ENCODE assay signal across 10 cellular contexts in genomic region chr2:24883946-24884345, GRCh38. TPM values are rescaled to one million over a fixed set of nuclear protein-coding genes. Genes with fewer than 3 reads are reported as not detected.
DNase-seq lines count a peak whose midpoint lies in the region; ATAC-seq and TF ChIP-seq lines count a peak whose summit lies in the region.
"Had no signal": no experiment of that assay in that cellular context is flagged by ENCODE, and none has a peak within 500 bp of the region (broad histone marks: within the 10 kb centered on the region; RNA-seq: fewer than 3 reads in every experiment).

No MANE protein-coding gene starts in this region.

- H3K9me3 ChIP-seq in CD8-positive, alpha-beta T cell (ENCODE audit: low read length), result no peaks in the 10 kb centered on the region
- H3K9me3 ChIP-seq in OCI-LY3 (ENCODE audit: insufficient read depth, low read length) (no peaks in the 10 kb centered on the region), psoas muscle (no peaks in the 10 kb centered on the region)
- H3K9me3 ChIP-seq: transverse colon had no signal

- peak overlapping the region; percentile 50 for H3K4me2 ChIP-seq in OCI-LY3 (ENCODE audit: low read length)

- peak overlapping the region; percentile 17; the same call in 1 of the 2 replicates for H3K9ac ChIP-seq in OCI-LY3 (ENCODE audit: low read length)

- H3K4me3 ChIP-seq in CD8-positive, alpha-beta T cell (ENCODE audit: low read depth, low read length), result no peak overlapping the region
- peak overlapping the region; percentile 13 for H3K4me3 ChIP-seq in OCI-LY3 (ENCODE audit: low read length)
- no peak overlapping the region for H3K4me3 ChIP-seq in psoas muscle
- H3K4me3 ChIP-seq: transverse colon had no signal

- H3K27me3 ChIP-seq in CD8-positive, alpha-beta T cell (ENCODE audit: insufficient read depth, low read length), result no peaks in the 10 kb centered on the region
- no peaks in the 10 kb centered on the region for H3K27me3 ChIP-seq in OCI-LY3 (ENCODE audit: low read depth, low read length)
- no peaks in the 10 kb centered on the region for H3K27me3 ChIP-seq in psoas muscle (ENCODE audit: insufficient read depth in 3 of 3, low read length in 2 of 3)
- H3K27me3 ChIP-seq: transverse colon had no signal

- intact Hi-C loops in CD8-positive, alpha-beta T cell (cut with DNase I, micrococcal nuclease), result no loop called here
- intact Hi-C loops in psoas muscle (cut with DNase I), result no loop called here

- peaks cover 2% of the 10 kb centered on the region for H3K4me1 Mint-ChIP-seq in CD8-positive, alpha-beta T cell (ENCODE audit: low read depth)

- TF ChIP-seq CTCF in CD8-positive, alpha-beta T cell (IDR thresholded peaks at IDR 0.05), result no peak
- TF ChIP-seq CTCF in OCI-LY3 (IDR thresholded peaks at IDR 0.05; ENCODE audit: low read depth, low read length) (no peak), psoas muscle (IDR thresholded peaks at IDR 0.05) (no peak)

- 33 to 47% (median 34%) methylated on average over 4 of the region's 4 CpGs for WGBS in psoas muscle, 3 donors

- DNase-seq in CD8-positive, alpha-beta T cell, result no peak
- DNase-seq in fibroblast of the conjunctiva (ENCODE audit: low read depth), result peak; percentile 40
- no peak for DNase-seq in psoas muscle
- DNase-seq in NCI-H524 (lab: John Stamatoyannopoulos, UW), result no peak
- no peak for DNase-seq in HK-2 (ENCODE audit: unreplicated experiment)
- DNase-seq: NCI-H2029 treated with DMSO at 0.1 percent for 48 hours, PC-3, transverse colon had no signal

- no peaks in the 10 kb centered on the region for H3K9me3 Mint-ChIP-seq in CD8-positive, alpha-beta T cell

- no peaks in the 10 kb centered on the region for H3K4me1 ChIP-seq in CD8-positive, alpha-beta T cell (ENCODE audit: insufficient read depth, low read length)
- H3K4me1 ChIP-seq in OCI-LY3 (ENCODE audit: low read length) (peaks cover 37% of the 10 kb centered on the region), psoas muscle (peaks cover 3% of the 10 kb centered on the region)

- no peak overlapping the region for H3K4me3 Mint-ChIP-seq in CD8-positive, alpha-beta T cell

- ATAC-seq in CD8-positive, alpha-beta T cell, result no peak
- peak in 2 of 4 donors; percentile 44 to 55 for ATAC-seq in psoas muscle
- ATAC-seq in GM19324 (IDR thresholded peaks at IDR 0.05; ENCODE audit: low FRiP score, unreplicated experiment), result no peak
- ATAC-seq: PC-3 had no signal

- no peak overlapping the region for H3K27ac ChIP-seq in CD8-positive, alpha-beta T cell (ENCODE audit: low read depth, low read length)
- H3K27ac ChIP-seq in OCI-LY3 (ENCODE audit: low read length) (peak overlapping the region; percentile 26; the same call in 1 of the 2 replicates), psoas muscle (peak overlapping the region; percentile 32)

- H3K36me3 ChIP-seq in CD8-positive, alpha-beta T cell (ENCODE audit: insufficient read depth, low read length), result no peaks in the 10 kb centered on the region
- H3K36me3 ChIP-seq in OCI-LY3 (replicated peaks; ENCODE audit: low read depth, low read length) (peaks cover 36% of the 10 kb centered on the region), psoas muscle (ENCODE audit: insufficient read depth in 1 of 2, low read depth in 1 of 2) (no peaks in the 10 kb centered on the region)
- H3K36me3 ChIP-seq: transverse colon had no signal

- H3K27me3 Mint-ChIP-seq in CD8-positive, alpha-beta T cell (ENCODE audit: low read depth), result no peaks in the 10 kb centered on the region

- H4K20me1 ChIP-seq in OCI-LY3 (ENCODE audit: insufficient read depth, low read length), result peaks cover 55% of the 10 kb centered on the region

- H3K36me3 Mint-ChIP-seq in CD8-positive, alpha-beta T cell, result no peaks in the 10 kb centered on the region

- H3K27ac Mint-ChIP-seq in CD8-positive, alpha-beta T cell, result peak overlapping the region; percentile 52

- POLR2A ChIA-PET in CD8-positive, alpha-beta T cell (lab: Charles Lee), result interaction anchor here (0.6 kb wide), 1 partner anchor 118 kb away, joined by 5 read pairs; no protein-coding TSS in a partner anchor

- CTCF ChIA-PET in CD8-positive, alpha-beta T cell (lab: Charles Lee), result interaction anchor here (1.4 kb wide), 1 partner anchor 9 kb away, joined by 3 read pairs; no protein-coding TSS in a partner anchor

- H2AFZ ChIP-seq in OCI-LY3 (ENCODE audit: low read depth, low read length), result no peak overlapping the region

- H3K79me2 ChIP-seq in OCI-LY3 (ENCODE audit: low read length), result peaks cover 92% of the 10 kb centered on the region

RNA-seq across cellular contexts. Expression of gene ADCY3, which starts 36.1 kb away (rescaled TPM):
- total RNA-seq in CD8-positive, alpha-beta T cell, result 10 to 100 TPM; 15.6 to 23.3 TPM
- total RNA-seq in psoas muscle, result 10 to 100 TPM; 12.1 to 15.2 (median 12.9) TPM
- 1 to 10 TPM; 9.2 to 10.0 (median 9.5) TPM for polyA plus RNA-seq in psoas muscle
